In the genomic region with DNA sequence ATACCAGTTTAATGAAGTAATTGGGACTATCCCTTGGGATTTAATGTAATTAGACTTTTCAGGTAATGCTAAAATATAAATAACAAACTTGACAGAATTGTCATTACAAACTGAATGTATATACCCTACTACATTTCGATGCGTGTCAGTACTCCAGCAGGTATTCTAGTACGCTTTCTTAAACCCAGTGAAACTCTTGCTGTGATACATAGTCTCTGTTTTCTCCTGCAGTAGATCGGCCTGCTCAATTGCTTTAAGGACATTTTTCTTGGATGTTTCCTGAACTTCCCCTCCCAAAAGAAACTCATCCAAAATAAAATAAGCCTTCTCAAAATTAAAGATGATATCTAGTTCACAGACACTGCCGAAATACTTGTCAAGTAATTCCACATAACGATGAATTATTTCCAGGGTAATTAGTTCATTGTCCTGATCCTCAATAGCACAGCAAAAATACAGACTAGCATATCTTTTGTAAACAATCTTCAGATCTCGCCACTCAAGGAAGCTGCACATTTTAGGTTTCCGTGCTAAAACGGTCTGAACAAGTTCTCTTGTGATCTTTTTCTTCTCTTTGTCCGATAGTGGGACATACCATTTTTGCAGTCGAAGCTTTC, we compare ENCODE assay signal across 11 cellular contexts. TPM values are rescaled to one million over a fixed set of nuclear protein-coding genes. Genes with fewer than 3 reads are reported as not detected.
A peak's percentile ranks its signal among the peaks of the same experiment; 100 is the strongest.
DNase-seq lines count a peak whose midpoint lies in the region; ATAC-seq and TF ChIP-seq lines count a peak whose summit lies in the region.
"Not testable (repeated sequence)": the region's sequence is repeated elsewhere in the genome, so short reads cannot be mapped to it uniquely, and the experiment has no call there.
"Had no signal": no experiment of that assay in that cellular context is flagged by ENCODE, and none has a peak within 500 bp of the region (broad histone marks: within the 10 kb centered on the region; RNA-seq: fewer than 3 reads in every experiment).

No MANE protein-coding gene starts in this region.

- H3K27ac Mint-ChIP-seq in Caco-2 (ENCODE audit: unreplicated experiment) (peak overlapping the region; percentile 63), brain (peak overlapping the region in 4 of 5 experiments; percentile 0 to 68 (median 35))
- H3K27ac Mint-ChIP-seq in activated CD8-positive, alpha-beta T cell treated with anti-CD3 and anti-CD28 coated beads for 36 hours; naive thymus-derived CD4-positive, alpha-beta T cell: not testable (repeated sequence)

- TF ChIP-seq CTCF in Caco-2 (IDR thresholded peaks at IDR 0.05; ENCODE audit: insufficient read depth in 1 of 2, low read depth in 1 of 2, low read length in 1 of 2, severe bottlenecking in 1 of 2, unreplicated experiment in 1 of 2); OCI-LY7 (conservative IDR thresholded peaks at IDR 0.05; ENCODE audit: low read length); activated CD8-positive, alpha-beta T cell treated with anti-CD3 and anti-CD28 coated beads for 36 hours (IDR thresholded peaks at IDR 0.05); brain (conservative IDR thresholded peaks at IDR 0.05); gastroesophageal sphincter (IDR thresholded peaks at IDR 0.05); thoracic aorta (IDR thresholded peaks at IDR 0.05): not testable (repeated sequence)

- H3K9me2 ChIP-seq in OCI-LY7 (ENCODE audit: insufficient read depth, low read length): not testable (repeated sequence)

- H3K27ac ChIP-seq in OCI-LY7 (ENCODE audit: low read depth, low read length, poor library complexity, severe bottlenecking); naive thymus-derived CD4-positive, alpha-beta T cell (ENCODE audit: low read depth, low read length); thoracic aorta: not testable (repeated sequence)
- H3K27ac ChIP-seq in gastroesophageal sphincter: peak overlapping the region in 2 of 4 donors; percentile 17 to 31

- not testable (repeated sequence) for ATAC-seq in activated CD8-positive, alpha-beta T cell treated with anti-CD3 and anti-CD28 coated beads for 36 hours; gastroesophageal sphincter; thoracic aorta (ENCODE audit: insufficient number of reproducible peaks, low FRiP score, low read depth)
- ATAC-seq in naive thymus-derived CD4-positive, alpha-beta T cell: peak; percentile 29

- H4K20me1 ChIP-seq in OCI-LY7 (ENCODE audit: insufficient read depth, low read length): not testable (repeated sequence)

- intact Hi-C loops in Caco-2 (cut with micrococcal nuclease; ENCODE audit: unreplicated experiment); OCI-LY7 (cut with micrococcal nuclease; ENCODE audit: unreplicated experiment): not testable (repeated sequence)
- intact Hi-C loops in activated CD8-positive, alpha-beta T cell treated with anti-CD3 and anti-CD28 coated beads for 36 hours (cut with micrococcal nuclease): loop anchor here (10.0 kb wide), 1 partner anchor 333 kb away; no protein-coding TSS in a partner anchor
- intact Hi-C loops in naive thymus-derived CD4-positive, alpha-beta T cell (cut with micrococcal nuclease): loop anchor here in 1 of 2 donors (10.0 kb wide), 2 partner anchors 187 to 347 kb away; no protein-coding TSS in a partner anchor

- TF ChIP-seq POLR2A in gastroesophageal sphincter (IDR thresholded peaks at IDR 0.05): not testable (repeated sequence)

- not testable (repeated sequence) for H3K36me3 Mint-ChIP-seq in Caco-2 (ENCODE audit: insufficient read depth, unreplicated experiment); activated CD8-positive, alpha-beta T cell treated with anti-CD3 and anti-CD28 coated beads for 36 hours (ENCODE audit: low read depth); brain; naive thymus-derived CD4-positive, alpha-beta T cell

- H3K9me3 ChIP-seq in Caco-2; HAP-1; OCI-LY7 (ENCODE audit: low read length); gastroesophageal sphincter; naive thymus-derived CD4-positive, alpha-beta T cell (ENCODE audit: control insufficient read depth in 2 of 3, low read length in 3 of 3); thoracic aorta: not testable (repeated sequence)

- not testable (repeated sequence) for TF ChIP-seq EP300 in gastroesophageal sphincter (IDR thresholded peaks at IDR 0.05)

- 39 to 49% methylated on average over 10 of the region's 11 CpGs for WGBS in gastroesophageal sphincter (ENCODE audit: low coverage in 1 of 2), 2 donors

- H3K36me3 ChIP-seq in Caco-2 (ENCODE audit: control insufficient read depth, insufficient read depth, low read length); HAP-1 (replicated peaks); OCI-LY7 (ENCODE audit: insufficient read depth, low read length); gastroesophageal sphincter; naive thymus-derived CD4-positive, alpha-beta T cell (ENCODE audit: control insufficient read depth in 2 of 3, insufficient read depth in 3 of 3, low read length in 3 of 3); thoracic aorta: not testable (repeated sequence)

- not testable (repeated sequence) for H3K9me3 Mint-ChIP-seq in Caco-2 (ENCODE audit: unreplicated experiment); activated CD8-positive, alpha-beta T cell treated with anti-CD3 and anti-CD28 coated beads for 36 hours; brain; naive thymus-derived CD4-positive, alpha-beta T cell

- H3K4me1 Mint-ChIP-seq in Caco-2 (ENCODE audit: low read depth, unreplicated experiment); brain: not testable (repeated sequence)
- H3K4me1 Mint-ChIP-seq in activated CD8-positive, alpha-beta T cell treated with anti-CD3 and anti-CD28 coated beads for 36 hours (ENCODE audit: low read depth): peaks cover 17% of the 10 kb centered on the region
- H3K4me1 Mint-ChIP-seq in naive thymus-derived CD4-positive, alpha-beta T cell: peaks cover 0 to 19% (median 9%) of the 10 kb centered on the region in 7 donors

- POLR2A ChIA-PET in Caco-2 (lab: Charles Lee); OCI-LY7 (lab: Charles Lee); activated CD8-positive, alpha-beta T cell treated with anti-CD3 and anti-CD28 coated beads for 36 hours (lab: Charles Lee); naive thymus-derived CD4-positive, alpha-beta T cell (lab: Charles Lee): not testable (repeated sequence)

- H3K4me1 ChIP-seq in Caco-2; gastroesophageal sphincter; naive thymus-derived CD4-positive, alpha-beta T cell (ENCODE audit: control insufficient read depth in 2 of 2, insufficient read depth in 2 of 2, low read length in 2 of 2); thoracic aorta (ENCODE audit: control insufficient read depth in 1 of 2, low read depth in 2 of 2): not testable (repeated sequence)
- H3K4me1 ChIP-seq in HAP-1 (peaks cover 29% of the 10 kb centered on the region), OCI-LY7 (ENCODE audit: insufficient read depth, low read length, poor library complexity, severe bottlenecking) (peaks cover 19% of the 10 kb centered on the region)

- not testable (repeated sequence) for DNase-seq in Caco-2; OCI-LY7 (ENCODE audit: low spot score); activated CD8-positive, alpha-beta T cell treated with anti-CD3 and anti-CD28 coated beads for 36 hours; thoracic aorta (ENCODE audit: low spot score)
- DNase-seq in HAP-1 (ENCODE audit: low spot score in 2 of 2): peak in 1 of 2 experiments; percentile 29
- DNase-seq in naive thymus-derived CD4-positive, alpha-beta T cell: peak in 1 of 9 donors; percentile 2

- not testable (repeated sequence) for H3K27me3 ChIP-seq in Caco-2 (replicated peaks; ENCODE audit: control insufficient read depth, insufficient read depth, low read length); HAP-1 (ENCODE audit: low read depth); gastroesophageal sphincter; naive thymus-derived CD4-positive, alpha-beta T cell (ENCODE audit: control insufficient read depth in 2 of 2, insufficient read depth in 2 of 2, low read length in 2 of 2); thoracic aorta (replicated peaks; ENCODE audit: insufficient read depth)

- not testable (repeated sequence) for H3K27me3 Mint-ChIP-seq in Caco-2 (ENCODE audit: insufficient read depth, unreplicated experiment)
- peaks cover 27% of the 10 kb centered on the region for H3K27me3 Mint-ChIP-seq in activated CD8-positive, alpha-beta T cell treated with anti-CD3 and anti-CD28 coated beads for 36 hours
- H3K27me3 Mint-ChIP-seq in brain: peaks cover 16% of the 10 kb centered on the region
- H3K27me3 Mint-ChIP-seq in naive thymus-derived CD4-positive, alpha-beta T cell: peaks cover 15 to 54% (median 42%) of the 10 kb centered on the region in 5 donors

- BruUV-seq in Caco-2 (replicated peaks; lab: Mats Ljungman, UMichigan); OCI-LY7 (replicated peaks; lab: Mats Ljungman, UMichigan): not testable (repeated sequence)

- H3K79me2 ChIP-seq in OCI-LY7 (ENCODE audit: insufficient read depth, low read depth, low read length): not testable (repeated sequence)

- in situ Hi-C loops in HAP-1 (cut with MboI; ENCODE audit: low sequenced_read_pairs): not testable (repeated sequence)

- H3K4me3 ChIP-seq in Caco-2 (ENCODE audit: low read depth, low read length) (peak overlapping the region; percentile 23), HAP-1 (peak overlapping the region; percentile 13), OCI-LY7 (ENCODE audit: low read depth, low read length, poor library complexity, severe bottlenecking) (peak overlapping the region; percentile 29), gastroesophageal sphincter (peak overlapping the region; percentile 21 to 36), thoracic aorta (peak overlapping the region; percentile 58)
- not testable (repeated sequence) for H3K4me3 ChIP-seq in naive thymus-derived CD4-positive, alpha-beta T cell (ENCODE audit: low read length)

- peak overlapping the region; percentile 85 for H2AFZ ChIP-seq in OCI-LY7 (ENCODE audit: low read length)

- H3K4me3 Mint-ChIP-seq in Caco-2 (ENCODE audit: unreplicated experiment) (peak overlapping the region; percentile 63), brain (peak overlapping the region in 4 of 5 experiments; percentile 26 to 80 (median 67))
- H3K4me3 Mint-ChIP-seq in activated CD8-positive, alpha-beta T cell treated with anti-CD3 and anti-CD28 coated beads for 36 hours: peak overlapping the region; percentile 62
- peak overlapping the region in 9 of 10 donors; percentile 60 to 81 (median 66) for H3K4me3 Mint-ChIP-seq in naive thymus-derived CD4-positive, alpha-beta T cell

- H3K4me2 ChIP-seq in OCI-LY7 (ENCODE audit: low read length): peak overlapping the region; percentile 53; the same call in 1 of the 2 replicates

- CTCF ChIA-PET in Caco-2 (lab: Charles Lee): interaction anchor here (0.6 kb wide), 1 partner anchor 13 kb away, joined by 11 read pairs; no protein-coding TSS in a partner anchor
- CTCF ChIA-PET in OCI-LY7 (lab: Charles Lee; ENCODE audit: unreplicated experiment); activated CD8-positive, alpha-beta T cell treated with anti-CD3 and anti-CD28 coated beads for 36 hours (lab: Charles Lee); naive thymus-derived CD4-positive, alpha-beta T cell (lab: Charles Lee): not testable (repeated sequence)

RNA-seq across cellular contexts. Expression of a gene that starts 23.4 kb away (rescaled TPM):
- 18.8 and 20.5 TPM in 2 replicates for total RNA-seq in Caco-2 (2022)
- total RNA-seq in OCI-LY7 (2014; rRNA removed; shearing (Covaris generic)): 9.6 and 10.4 TPM in 2 replicates
- 6.6 and 8.7 TPM in 2 replicates for total RNA-seq in OCI-LY7 (2022)
- 10 to 100 TPM; 27.7 to 29.0 TPM for total RNA-seq in activated CD8-positive, alpha-beta T cell treated with anti-CD3 and anti-CD28 coated beads for 36 hours
- polyA plus RNA-seq in brain (ENCODE audit: insufficient read depth, low read depth, low replicate concordance): 14.7 TPM
- total RNA-seq in gastroesophageal sphincter: 10 to 100 TPM; 13.4 to 30.4 (median 18.4) TPM
- total RNA-seq in naive thymus-derived CD4-positive, alpha-beta T cell: 10 to 100 TPM; 16.9 to 34.7 (median 19.1) TPM
- 10 to 100 TPM; 10.3 to 10.6 TPM for polyA plus RNA-seq in naive thymus-derived CD4-positive, alpha-beta T cell
- 10 to 100 TPM; 15.4 to 40.2 TPM for total RNA-seq in thoracic aorta

RNA-seq across cellular contexts. Expression of a gene that starts 47.6 kb away (rescaled TPM):
- not detected in 2 replicates for total RNA-seq in Caco-2 (2022)
- not detected in 2 replicates for total RNA-seq in OCI-LY7 (2014; rRNA removed; shearing (Covaris generic))
- total RNA-seq in OCI-LY7 (2022): not detected in 2 replicates
- not detected for total RNA-seq in activated CD8-positive, alpha-beta T cell treated with anti-CD3 and anti-CD28 coated beads for 36 hours
- polyA plus RNA-seq in brain (ENCODE audit: insufficient read depth, low read depth, low replicate concordance): 21.7 TPM
- total RNA-seq in gastroesophageal sphincter: 1 to 10 TPM; 1.8 to 5.5 (median 3.3) TPM
- total RNA-seq in naive thymus-derived CD4-positive, alpha-beta T cell: not detected
- not detected for polyA plus RNA-seq in naive thymus-derived CD4-positive, alpha-beta T cell
- 1 to 10 TPM; 1.2 to 4.3 TPM for total RNA-seq in thoracic aorta
- total RNA-seq: Daoy, M059J had no signal
- polyA plus RNA-seq: BJ had no signal
